Comparison of ENCODE assay signal across 9 cellular contexts in genomic region chr16:12901597-12902436, GRCh38. TPM values are rescaled to one million over a fixed set of nuclear protein-coding genes. Genes with fewer than 3 reads are reported as not detected.
A peak's percentile ranks its signal among the peaks of the same experiment; 100 is the strongest.
DNase-seq lines count a peak whose midpoint lies in the region; ATAC-seq, FAIRE-seq and TF ChIP-seq lines count a peak whose summit lies in the region.
"Had no signal": no experiment of that assay in that cellular context is flagged by ENCODE, and none has a peak within 500 bp of the region (broad histone marks: within the 10 kb centered on the region; RNA-seq: fewer than 3 reads in every experiment).

TSS of gene SHISA9 (plus strand) at chr16:12901598.

- WGBS in ectodermal cell, 2 experiments, result 0% methylated on average over 107 of the region's 107 CpGs

- TF ChIP-seq CTCF in HEK293 (tag by site-specific recombination; IDR thresholded peaks at IDR 0.05), result no peak

- H3K9me3 ChIP-seq in HEK293 (ENCODE audit: control insufficient read depth, insufficient read depth, low read depth, low read length), result no peaks in the 10 kb centered on the region
- H3K9me3 ChIP-seq in ectodermal cell (ENCODE audit: control insufficient read depth, low read length), result no peaks in the 10 kb centered on the region

- peaks cover 44% of the 10 kb centered on the region for H3K27me3 ChIP-seq in ectodermal cell (ENCODE audit: control insufficient read depth, insufficient read depth, low read length, poor library complexity, severe bottlenecking)

- CTCF ChIA-PET in HEK293 (lab: Yijun Ruan, JAX), result no interaction called here

- H3K36me3 ChIP-seq in HEK293 (ENCODE audit: control insufficient read depth in 2 of 2, insufficient read depth in 1 of 2, low read length in 2 of 2) (no peaks in the 10 kb centered on the region), ectodermal cell (ENCODE audit: control insufficient read depth, insufficient read depth, low read length) (no peaks in the 10 kb centered on the region)

- POLR2A ChIA-PET in HEK293 (lab: Yijun Ruan, JAX), result no interaction called here

- no peak within 1 kb of the TSS; the same call in 1 of the 2 replicates for H3K27ac ChIP-seq in HEK293 (ENCODE audit: extremely low read depth, low read depth, low read length)
- no peak within 1 kb of the TSS for H3K27ac ChIP-seq in ectodermal cell (ENCODE audit: insufficient read depth, low read depth, low read length, poor library complexity, severe bottlenecking)

- no peak for FAIRE-seq in GM19239 (lab: Jason Lieb, UNC)
- FAIRE-seq: bronchial epithelial cell had no signal

- H3K4me3 ChIP-seq in HEK293 (ENCODE audit: low read depth, low read length), result peak within 1 kb of the TSS; percentile 26
- H3K4me3 ChIP-seq in ectodermal cell (ENCODE audit: insufficient read depth, low read depth, low read length), result peak within 1 kb of the TSS; percentile 81

- H3K4me1 ChIP-seq in HEK293 (ENCODE audit: control insufficient read depth, insufficient read depth, low read length), result no peaks in the 10 kb centered on the region
- H3K4me1 ChIP-seq in ectodermal cell (ENCODE audit: control insufficient read depth, insufficient read depth, low read length), result no peaks in the 10 kb centered on the region

- DNase-seq in Ammon's horn (ENCODE audit: low spot score) (peak; percentile 7), occipital lobe (lab: John Stamatoyannopoulos, UW) (peak; percentile 48), GM19239 (ENCODE audit: insufficient read length, low spot score) (no peak), SKM-1 (lab: John Stamatoyannopoulos, UW; ENCODE audit: unreplicated experiment) (no peak), DMS53 treated with DMSO at 0.1 percent for 48 hours (lab: John Stamatoyannopoulos, UW; ENCODE audit: unreplicated experiment) (no peak)

- ATAC-seq in HG03354 (IDR thresholded peaks at IDR 0.05; ENCODE audit: poor library complexity, severe bottlenecking, unreplicated experiment), result no peak

TF ChIP-seq in HEK293, 187 proteins besides CTCF, POLR2A, EP300 and RAD21 (continues in another document):
- TF ChIP-seq REPIN1 (tag by site-specific recombination; IDR thresholded peaks at IDR 0.05; ENCODE audit: low read depth) (no peak), ZNF16 (tag by site-specific recombination; IDR thresholded peaks at IDR 0.05; ENCODE audit: low read depth) (no peak), ZNF140 (tag by site-specific recombination; IDR thresholded peaks at IDR 0.05) (no peak), ZBTB11 (tag by site-specific recombination; conservative IDR thresholded peaks at IDR 0.05; ENCODE audit: low read depth) (no peak), ZNF23 (tag by site-specific recombination; IDR thresholded peaks at IDR 0.05; ENCODE audit: borderline replicate concordance) (no peak), YY2 (tag by site-specific recombination; IDR thresholded peaks at IDR 0.05) (no peak), REST (tag by site-specific recombination; IDR thresholded peaks at IDR 0.05) (no peak), ZEB2 (tag by site-specific recombination; IDR thresholded peaks at IDR 0.05) (no peak), ZNF560 (tag by site-specific recombination; IDR thresholded peaks at IDR 0.05; ENCODE audit: borderline replicate concordance) (no peak), AEBP2 (tag by site-specific recombination; IDR thresholded peaks at IDR 0.05; ENCODE audit: borderline replicate concordance) (no peak), WT1 (tag by site-specific recombination; IDR thresholded peaks at IDR 0.05) (no peak), ZNF311 (tag by site-specific recombination; IDR thresholded peaks at IDR 0.05; ENCODE audit: borderline replicate concordance) (no peak), YY1 (tag by site-specific recombination; IDR thresholded peaks at IDR 0.05) (no peak), ZNF324 (tag by site-specific recombination; IDR thresholded peaks at IDR 0.05) (no peak), ZBTB21 (tag by site-specific recombination; IDR thresholded peaks at IDR 0.05) (no peak), ZNF202 (tag by site-specific recombination; IDR thresholded peaks at IDR 0.05; ENCODE audit: borderline replicate concordance) (no peak), KLF7 (tag by site-specific recombination; IDR thresholded peaks at IDR 0.05; ENCODE audit: borderline replicate concordance) (no peak)
- TF ChIP-seq, protein P1, sequence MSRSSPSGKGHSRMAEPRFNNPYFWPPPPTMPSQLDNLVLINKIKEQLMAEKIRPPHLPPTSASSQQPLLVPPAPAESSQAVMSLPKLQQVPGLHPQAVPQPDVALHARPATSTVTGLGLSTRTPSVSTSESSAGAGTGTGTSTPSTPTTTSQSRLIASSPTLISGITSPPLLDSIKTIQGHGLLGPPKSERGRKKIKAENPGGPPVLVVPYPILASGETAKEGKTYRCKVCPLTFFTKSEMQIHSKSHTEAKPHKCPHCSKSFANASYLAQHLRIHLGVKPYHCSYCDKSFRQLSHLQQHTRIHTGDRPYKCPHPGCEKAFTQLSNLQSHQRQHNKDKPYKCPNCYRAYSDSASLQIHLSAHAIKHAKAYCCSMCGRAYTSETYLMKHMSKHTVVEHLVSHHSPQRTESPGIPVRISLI (tag by site-specific recombination; IDR thresholded peaks at IDR 0.05), result no peak

RNA-seq across cellular contexts. Expression of gene SHISA9, which starts in this region (rescaled TPM):
- 10.4 TPM for polyA plus RNA-seq in ectodermal cell (2013, experiment 1 of 4)
- 13.9 TPM for polyA plus RNA-seq in ectodermal cell (2013, experiment 2 of 4)
- polyA plus RNA-seq in ectodermal cell (2013, experiment 3 of 4), result 7.7 TPM
- polyA plus RNA-seq in ectodermal cell (2013, experiment 4 of 4), result 8.0 TPM
- 14.7 TPM for total RNA-seq in occipital lobe

Comparison
In these comparisons a context has a peak if more than half of its experiments do, and no peak if none do; other contexts are left out.
1. DNase-seq: peak in Ammon's horn (single experiment) and occipital lobe (single experiment); none in GM19239 (single experiment), SKM-1 (single experiment) and DMS53 treated with DMSO at 0.1 percent for 48 hours (single experiment).